Comparison of ENCODE assay signal across 1 cellular context in the genomic region with DNA sequence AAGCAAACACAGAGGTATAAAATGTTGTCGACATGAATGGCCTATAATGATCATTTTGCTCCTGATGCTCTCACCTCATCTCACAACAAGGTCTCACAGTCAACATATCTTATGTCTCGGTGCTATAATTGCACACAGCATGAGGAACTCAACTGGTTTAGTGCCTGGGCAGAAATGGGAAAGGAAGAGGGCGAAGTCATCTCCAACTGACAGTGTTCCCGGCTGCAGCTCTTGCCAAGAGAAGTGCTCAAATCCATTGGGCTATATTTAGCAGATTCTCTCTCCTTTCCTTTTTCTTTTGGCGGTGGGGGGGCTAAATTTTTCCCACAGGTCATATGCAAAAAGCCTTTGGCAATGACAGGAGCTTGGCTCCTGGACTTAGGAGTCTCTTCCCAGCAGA.
TF ChIP-seq lines count a peak whose summit lies in the region.

No MANE protein-coding gene starts in this region.

TF ChIP-seq in SK-N-SH, 30 proteins besides CTCF, POLR2A, EP300 and RAD21 (continued from another document):
- no peak for TF ChIP-seq RFX5 (IDR thresholded peaks at IDR 0.05; ENCODE audit: low read length)
